ENCODE assay signal across 8 cellular contexts in genomic region chr6:2245954-2246863, GRCh38. TPM values are rescaled to one million over a fixed set of nuclear protein-coding genes. Genes with fewer than 3 reads are reported as not detected.
A peak's percentile ranks its signal among the peaks of the same experiment; 100 is the strongest.
DNase-seq lines count a peak whose midpoint lies in the region; ATAC-seq and TF ChIP-seq lines count a peak whose summit lies in the region.

No MANE protein-coding gene starts in this region.

- peak overlapping the region; percentile 93 for H3K27ac Mint-ChIP-seq in activated T-helper 17 cell treated with anti-CD3 and anti-CD28 coated beads, Interleukin-2, amount 50 U/mL, for 72 hours

- DNase-seq in AG09309 (ENCODE audit: low read depth): no peak
- peak; percentile 85 for DNase-seq in NCI-H82 (lab: John Stamatoyannopoulos, UW)
- peak; percentile 44 for DNase-seq in fibroblast of villous mesenchyme (ENCODE audit: low read depth)
- DNase-seq in upper lobe of left lung: peak in 1 of 2 donors; percentile 91

- TF ChIP-seq POLR2A in upper lobe of left lung (IDR thresholded peaks at IDR 0.05): peak in 1 of 4 donors; percentile 36

- H3K27ac ChIP-seq in upper lobe of left lung: peak overlapping the region; percentile 86 to 95 (median 94)

- ATAC-seq in GM19025 (IDR thresholded peaks at IDR 0.05; ENCODE audit: low read depth, unreplicated experiment) (peak; percentile 1), HG03439 (IDR thresholded peaks at IDR 0.05; ENCODE audit: unreplicated experiment) (peak; percentile 7), upper lobe of left lung (ENCODE audit: low FRiP score in 2 of 2) (peak; percentile 36 to 77)
- ATAC-seq in activated T-helper 17 cell treated with anti-CD3 and anti-CD28 coated beads, Interleukin-2, amount 50 U/mL, for 72 hours (replicated peaks): peak; percentile 30

- H3K4me1 ChIP-seq in neuron (ENCODE audit: insufficient read depth, low read length) (peaks cover 13% of the 10 kb centered on the region), upper lobe of left lung (peaks cover 9 to 18% (median 13%) of the 10 kb centered on the region in 4 donors)

- H3K9me3 ChIP-seq in neuron (ENCODE audit: low read length): no peaks in the 10 kb centered on the region
- H3K9me3 ChIP-seq in upper lobe of left lung: no peaks in the 10 kb centered on the region

- H2AFZ ChIP-seq in neuron (ENCODE audit: low read depth, low read length): peak overlapping the region; percentile 93

- peak overlapping the region; percentile 91 for H3K4me3 Mint-ChIP-seq in activated T-helper 17 cell treated with anti-CD3 and anti-CD28 coated beads, Interleukin-2, amount 50 U/mL, for 72 hours

- H3K4me3 ChIP-seq in AG09309 (ENCODE audit: control insufficient read depth, low read depth, low read length) (peak overlapping the region; percentile 91), fibroblast of villous mesenchyme (ENCODE audit: low read depth, low read length) (peak overlapping the region; percentile 87), neuron (ENCODE audit: low read length) (peak overlapping the region; percentile 82), upper lobe of left lung (peak overlapping the region; percentile 62 to 99 (median 94))

- H3K27me3 ChIP-seq in neuron (ENCODE audit: insufficient read depth, low read length) (no peaks in the 10 kb centered on the region), upper lobe of left lung (no peaks in the 10 kb centered on the region)

- peaks cover 34% of the 10 kb centered on the region for H3K4me1 Mint-ChIP-seq in activated T-helper 17 cell treated with anti-CD3 and anti-CD28 coated beads, Interleukin-2, amount 50 U/mL, for 72 hours

- H3K36me3 Mint-ChIP-seq in activated T-helper 17 cell treated with anti-CD3 and anti-CD28 coated beads, Interleukin-2, amount 50 U/mL, for 72 hours (ENCODE audit: low read depth): peaks cover 13% of the 10 kb centered on the region

- peak in 1 of 4 donors; percentile 37 for TF ChIP-seq EP300 in upper lobe of left lung (IDR thresholded peaks at IDR 0.05)

- H3K9me3 Mint-ChIP-seq in activated T-helper 17 cell treated with anti-CD3 and anti-CD28 coated beads, Interleukin-2, amount 50 U/mL, for 72 hours: no peaks in the 10 kb centered on the region

- H3K36me3 ChIP-seq in neuron (ENCODE audit: insufficient read depth, low read length) (no peaks in the 10 kb centered on the region), upper lobe of left lung (peaks cover 0 to 3% (median 2%) of the 10 kb centered on the region in 4 donors)

- TF ChIP-seq CTCF in AG09309 (IDR thresholded peaks at IDR 0.05; ENCODE audit: control insufficient read depth, insufficient read depth, low read depth, low read length, missing control alignments) (no peak), fibroblast of villous mesenchyme (IDR thresholded peaks at IDR 0.05; ENCODE audit: insufficient read depth, low read depth, low read length) (no peak), upper lobe of left lung (IDR thresholded peaks at IDR 0.05) (no peak)

- H3K27me3 Mint-ChIP-seq in activated T-helper 17 cell treated with anti-CD3 and anti-CD28 coated beads, Interleukin-2, amount 50 U/mL, for 72 hours: no peaks in the 10 kb centered on the region

- WGBS in upper lobe of left lung, 2 donors: 19 to 26% methylated on average over 19 to 26 of the region's 26 CpGs

RNA-seq across cellular contexts. Expression of gene GMDS, which starts 0.8 kb away (rescaled TPM):
- 10 to 100 TPM; 19.6 to 36.3 TPM for total RNA-seq in activated T-helper 17 cell treated with anti-CD3 and anti-CD28 coated beads, Interleukin-2, amount 50 U/mL, for 72 hours
- total RNA-seq in fibroblast of villous mesenchyme (3.9 and 6.5 TPM in 2 replicates), upper lobe of left lung (10 to 100 TPM in 5 of 6 donors, 1 to 10 TPM in 1; 7.6 to 17.8 (median 14.1) TPM)

Comparison
In these comparisons a context has a peak if more than half of its experiments do, and no peak if none do; other contexts are left out.
1. ATAC-seq: peak in every context shown above with its lines; median percentile 56 in upper lobe of left lung; 30 in activated T-helper 17 cell treated with anti-CD3 and anti-CD28 coated beads, Interleukin-2, amount 50 U/mL, for 72 hours; 7 in HG03439; 1 in GM19025.